ENCODE assay signal across 9 cellular contexts in the genomic region with DNA sequence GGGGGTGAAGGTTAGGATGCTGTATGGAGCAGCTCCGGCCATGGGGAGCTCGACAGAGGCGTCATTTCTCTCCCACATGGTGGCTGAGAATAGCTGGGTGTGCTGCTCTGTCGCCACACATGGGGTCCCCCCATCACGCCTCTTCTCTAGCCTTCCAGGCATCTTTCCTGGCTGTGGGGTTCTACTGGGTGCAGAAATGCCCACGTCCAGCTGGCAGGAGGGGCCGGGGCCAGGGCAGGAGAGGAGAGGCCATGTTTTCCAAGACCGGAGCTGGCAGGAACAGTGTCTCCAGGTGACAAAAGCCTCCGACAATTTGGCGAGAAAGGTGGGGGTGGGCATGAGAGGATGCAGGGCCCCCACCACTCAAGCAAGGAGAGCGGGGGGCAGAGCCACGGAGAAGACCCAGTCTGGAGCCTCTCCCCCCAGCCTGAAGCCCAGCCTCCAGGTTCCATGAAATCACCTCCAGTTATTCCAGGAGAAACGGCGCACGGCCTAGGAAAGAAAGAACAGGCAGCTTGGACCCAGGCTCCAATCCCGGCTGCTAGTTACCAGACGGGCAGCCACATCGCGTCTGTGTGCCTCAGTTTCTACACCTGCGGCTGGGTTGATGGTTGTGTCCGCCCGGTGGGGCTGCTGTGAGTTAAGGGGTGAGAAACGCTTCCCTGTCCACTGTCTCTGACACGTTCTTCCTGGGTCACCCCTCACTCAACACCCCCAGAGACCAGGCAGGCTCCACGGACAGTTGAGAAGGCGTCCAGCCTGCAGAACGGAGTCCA. TPM values are rescaled to one million over a fixed set of nuclear protein-coding genes. Genes with fewer than 3 reads are reported as not detected.
DNase-seq lines count a peak whose midpoint lies in the region; TF ChIP-seq lines count a peak whose summit lies in the region.
"Had no signal": no experiment of that assay in that cellular context is flagged by ENCODE, and none has a peak within 500 bp of the region (broad histone marks: within the 10 kb centered on the region; RNA-seq: fewer than 3 reads in every experiment).

No MANE protein-coding gene starts in this region.

- H3K18ac ChIP-seq in H9 (ENCODE audit: insufficient read length, low read depth, low read length) = no peak overlapping the region

- no peak overlapping the region for H2AK5ac ChIP-seq in H9 (ENCODE audit: insufficient read length, low read length)

- no peak overlapping the region for H3K4me3 Mint-ChIP-seq in H9
- H3K4me3 Mint-ChIP-seq in activated CD4-positive, alpha-beta memory T cell treated with anti-CD3 and anti-CD28 coated beads, Interleukin-2, amount 10 ng/mL, durations not matched to agents 7 days and 5 days = peak overlapping the region; percentile 79

- H2BK5ac ChIP-seq in H9 (ENCODE audit: insufficient read length, low read length) = no peak overlapping the region

- no peaks in the 10 kb centered on the region for H3K4me1 Mint-ChIP-seq in H9
- H3K4me1 Mint-ChIP-seq in activated CD4-positive, alpha-beta memory T cell treated with anti-CD3 and anti-CD28 coated beads, Interleukin-2, amount 10 ng/mL, durations not matched to agents 7 days and 5 days = peaks cover 57% of the 10 kb centered on the region

- no peaks in the 10 kb centered on the region for H3K79me1 ChIP-seq in H9 (ENCODE audit: insufficient read depth, low read depth, low read length, poor library complexity, severe bottlenecking)

- no peak overlapping the region for H3K14ac ChIP-seq in H9 (ENCODE audit: insufficient read depth, low read length)

- peaks cover 4% of the 10 kb centered on the region for H4K20me1 ChIP-seq in H9 (ENCODE audit: control insufficient read depth, insufficient read depth, insufficient read length)

- no peak overlapping the region for H2BK12ac ChIP-seq in H9 (ENCODE audit: insufficient read length, low read depth, low read length)

- no peak overlapping the region for H3K9ac ChIP-seq in H9 (ENCODE audit: extremely low read depth, insufficient read length, low read length)

- no peak overlapping the region for H2AFZ ChIP-seq in H9 (ENCODE audit: low read length)

- CTCF ChIA-PET in activated CD4-positive, alpha-beta memory T cell treated with anti-CD3 and anti-CD28 coated beads, Interleukin-2, amount 10 ng/mL, durations not matched to agents 7 days and 5 days (lab: Charles Lee) = interaction anchor here (1.0 kb wide), 1 partner anchor 32 kb away, joined by 4 read pairs; no protein-coding TSS in a partner anchor

- H2BK120ac ChIP-seq in H9 (ENCODE audit: low read depth, low read length, poor library complexity, severe bottlenecking) = no peak overlapping the region

- no peak overlapping the region for H2BK20ac ChIP-seq in H9 (ENCODE audit: low read depth, low read length, poor library complexity, severe bottlenecking)

- no peaks in the 10 kb centered on the region for H3K9me3 ChIP-seq in H9 (ENCODE audit: control insufficient read depth, low read depth, low read length)
- H3K9me3 ChIP-seq: pancreas had no signal

- H3K36me3 Mint-ChIP-seq in H9 (ENCODE audit: insufficient read depth in 1 of 3, low read depth in 3 of 3) = peaks cover 0 to 2% (median 0%) of the 10 kb centered on the region in 3 experiments; a peak in 2 of 7 replicates
- H3K36me3 Mint-ChIP-seq in activated CD4-positive, alpha-beta memory T cell treated with anti-CD3 and anti-CD28 coated beads, Interleukin-2, amount 10 ng/mL, durations not matched to agents 7 days and 5 days (ENCODE audit: low read depth) = peaks cover 20% of the 10 kb centered on the region

- no peak overlapping the region for H3T11ph ChIP-seq in H9 (ENCODE audit: low read length)

- no peaks in the 10 kb centered on the region for H3K79me2 ChIP-seq in H9 (ENCODE audit: insufficient read depth, low read length)

- intact Hi-C loops in head of caudate nucleus (cut with DNase I) = no loop called here

- POLR2A ChIA-PET in activated CD4-positive, alpha-beta memory T cell treated with anti-CD3 and anti-CD28 coated beads, Interleukin-2, amount 10 ng/mL, durations not matched to agents 7 days and 5 days (lab: Charles Lee) = interaction anchor here (0.7 to 1.5 kb wide), 7 partner anchors 9 to 147 kb away, joined by 3 to 4 read pairs (median 3); a partner anchor contains a TSS

- TF ChIP-seq CTCF in H9 (conservative IDR thresholded peaks at IDR 0.05) = no peak

- no CpG with 5 or more reads among the region's 27 CpGs for WGBS in H9 (ENCODE audit: extremely low coverage, insufficient read length, low lambda C conversion rate)

- H4K91ac ChIP-seq in H9 (ENCODE audit: insufficient read length, low read depth, low read length) = no peak overlapping the region

- H3K56ac ChIP-seq in H9 (ENCODE audit: insufficient read length, low read depth, low read length) = no peak overlapping the region

- no peaks in the 10 kb centered on the region for H3K27me3 ChIP-seq in H9 (ENCODE audit: insufficient read depth, low read length)
- H3K27me3 ChIP-seq: pancreas had no signal

- H3K27ac Mint-ChIP-seq in H9 = no peak overlapping the region
- H3K27ac Mint-ChIP-seq in activated CD4-positive, alpha-beta memory T cell treated with anti-CD3 and anti-CD28 coated beads, Interleukin-2, amount 10 ng/mL, durations not matched to agents 7 days and 5 days = peak overlapping the region; percentile 99

- peaks cover 22% of the 10 kb centered on the region for H3K27me3 Mint-ChIP-seq in H9 (ENCODE audit: low read depth)
- H3K27me3 Mint-ChIP-seq in activated CD4-positive, alpha-beta memory T cell treated with anti-CD3 and anti-CD28 coated beads, Interleukin-2, amount 10 ng/mL, durations not matched to agents 7 days and 5 days = no peaks in the 10 kb centered on the region

- H3K4ac ChIP-seq in H9 (ENCODE audit: low read depth, low read length) = no peak overlapping the region

- no peak overlapping the region for H3K23ac ChIP-seq in H9 (ENCODE audit: insufficient read length, low read depth, low read length)

- peak; percentile 24 for DNase-seq in H9
- DNase-seq in activated CD4-positive, alpha-beta memory T cell treated with anti-CD3 and anti-CD28 coated beads, Interleukin-2, amount 10 ng/mL, durations not matched to agents 7 days and 5 days = peak; percentile 14
- peak in 22 of 42 donors; percentile 1 to 37 (median 12) for DNase-seq in head of caudate nucleus
- DNase-seq in stimulated activated CD8-positive, alpha-beta memory T cell treated with anti-CD3 and anti-CD28 coated beads, Interleukin-4, amount 100 ng/mL, for 48 hours = peak; percentile 18
- no peak for DNase-seq in OCI-M1 (lab: John Stamatoyannopoulos, UW)
- no peak for DNase-seq in NCI-H446 (lab: John Stamatoyannopoulos, UW)
- no peak for DNase-seq in NCI-H2196 treated with DMSO at 0.1 percent for 48 hours (lab: John Stamatoyannopoulos, UW; ENCODE audit: unreplicated experiment)
- DNase-seq: NCI-H2081 treated with DMSO at 0.1 percent for 48 hours had no signal

- H4K5ac ChIP-seq in H9 (ENCODE audit: insufficient read length, low read depth, low read length) = no peak overlapping the region

- no peak overlapping the region for H3K27ac ChIP-seq in H9 (ENCODE audit: insufficient read length, low read depth, low read length)
- H3K27ac ChIP-seq: pancreas had no signal

- no peak overlapping the region for H3K4me2 ChIP-seq in H9 (ENCODE audit: insufficient read depth, insufficient read length, low read length)

- no peak overlapping the region for H4K8ac ChIP-seq in H9 (replicated peaks; ENCODE audit: insufficient read length, low read depth, low read length)

- no peak overlapping the region for H2BK15ac ChIP-seq in H9 (ENCODE audit: low read depth, low read length)

- no peaks in the 10 kb centered on the region for H3K4me1 ChIP-seq in H9 (ENCODE audit: insufficient read depth, low read length)
- H3K4me1 ChIP-seq: pancreas had no signal

- no peaks in the 10 kb centered on the region for H3K9me3 Mint-ChIP-seq in H9
- H3K9me3 Mint-ChIP-seq in activated CD4-positive, alpha-beta memory T cell treated with anti-CD3 and anti-CD28 coated beads, Interleukin-2, amount 10 ng/mL, durations not matched to agents 7 days and 5 days = no peaks in the 10 kb centered on the region

- no peaks in the 10 kb centered on the region for H3K23me2 ChIP-seq in H9 (ENCODE audit: insufficient read length, low read depth, low read length, poor library complexity, severe bottlenecking)

RNA-seq across cellular contexts. Expression of a gene that starts 27.4 kb away (rescaled TPM):
- total RNA-seq in H9 (2021) = 1.7 and 2.3 TPM in 2 replicates
- 10 to 100 TPM; 22.8 to 24.6 TPM for total RNA-seq in activated CD4-positive, alpha-beta memory T cell treated with anti-CD3 and anti-CD28 coated beads, Interleukin-2, amount 10 ng/mL, durations not matched to agents 7 days and 5 days

RNA-seq across cellular contexts. Expression of a gene that starts 49.2 kb away (rescaled TPM):
- total RNA-seq in H9 (2021) = 128 and 136 TPM in 2 replicates
- 100 to 1,000 TPM; 209 to 221 TPM for total RNA-seq in activated CD4-positive, alpha-beta memory T cell treated with anti-CD3 and anti-CD28 coated beads, Interleukin-2, amount 10 ng/mL, durations not matched to agents 7 days and 5 days

Comparison
In these comparisons a context has a peak if more than half of its experiments do, and no peak if none do; other contexts are left out.
1. DNase-seq: peak in H9 (single experiment), activated CD4-positive, alpha-beta memory T cell treated with anti-CD3 and anti-CD28 coated beads, Interleukin-2, amount 10 ng/mL, durations not matched to agents 7 days and 5 days (single experiment), head of caudate nucleus (22 of 42) and stimulated activated CD8-positive, alpha-beta memory T cell treated with anti-CD3 and anti-CD28 coated beads, Interleukin-4, amount 100 ng/mL, for 48 hours (single experiment); none in OCI-M1 (single experiment), NCI-H446 (0 of 2) and NCI-H2196 treated with DMSO at 0.1 percent for 48 hours (single experiment).